Comparison of ENCODE assay signal across 20 cellular contexts in genomic region chr3:30180305-30181275, GRCh38.
A peak's percentile ranks its signal among the peaks of the same experiment; 100 is the strongest.
DNase-seq lines count a peak whose midpoint lies in the region; FAIRE-seq and TF ChIP-seq lines count a peak whose summit lies in the region.
"Had no signal": no experiment of that assay in that cellular context is flagged by ENCODE, and none has a peak within 500 bp of the region (broad histone marks: within the 10 kb centered on the region; RNA-seq: fewer than 3 reads in every experiment).

No MANE protein-coding gene starts in this region.

- H3K4me1 Mint-ChIP-seq in nephron, result peaks cover 42% of the 10 kb centered on the region
- H3K4me1 Mint-ChIP-seq: natural killer cell had no signal

- TF ChIP-seq CTCF in bronchial epithelial cell (IDR thresholded peaks at IDR 0.05; ENCODE audit: insufficient read depth, low read length, severe bottlenecking), result no peak
- TF ChIP-seq CTCF in nephron (IDR thresholded peaks at IDR 0.05; ENCODE audit: unreplicated experiment in 3 of 3), result no peak
- TF ChIP-seq CTCF in kidney (IDR thresholded peaks at IDR 0.05; ENCODE audit: borderline replicate concordance, extremely low read depth, insufficient read depth), result no peak

- no peaks in the 10 kb centered on the region for H3K27me3 ChIP-seq in bronchial epithelial cell (ENCODE audit: control insufficient read depth, insufficient read depth, low read length)

- FAIRE-seq in bronchial epithelial cell (lab: Jason Lieb, UNC) (no peak), kidney (lab: Jason Lieb, UNC) (no peak)

- H3K36me3 Mint-ChIP-seq in nephron (ENCODE audit: low read depth), result no peaks in the 10 kb centered on the region
- H3K36me3 Mint-ChIP-seq: brain, natural killer cell had no signal

- no peak overlapping the region for H3K9ac ChIP-seq in kidney (ENCODE audit: low read length in 2 of 2)

- H3K9me3 ChIP-seq in kidney (ENCODE audit: control insufficient read depth in 1 of 2, low read length in 2 of 2), result no peaks in the 10 kb centered on the region
- H3K9me3 ChIP-seq: lower lobe of right lung, thoracic aorta had no signal

- H3K9me3 Mint-ChIP-seq in nephron, result no peaks in the 10 kb centered on the region
- H3K9me3 Mint-ChIP-seq: natural killer cell had no signal

- peak overlapping the region; percentile 57 to 90 (median 66) for H3K27ac Mint-ChIP-seq in nephron
- H3K27ac Mint-ChIP-seq: natural killer cell had no signal

- H3K4me3 ChIP-seq in bronchial epithelial cell (ENCODE audit: low read depth, low read length) (no peak overlapping the region), kidney (ENCODE audit: low read length in 2 of 2) (no peak overlapping the region)
- H3K4me3 ChIP-seq: lower lobe of right lung, thoracic aorta had no signal

- peak; percentile 26 for DNase-seq in DMS 273 treated with DMSO at 0.1 percent for 48 hours (lab: John Stamatoyannopoulos, UW)
- DNase-seq in NCI-H446 treated with DMSO at 0.1 percent for 48 hours (lab: John Stamatoyannopoulos, UW), result peak; percentile 91
- DNase-seq in bronchial epithelial cell (ENCODE audit: low read depth), result peak; percentile 31
- DNase-seq in kidney, result no peak
- DNase-seq in hypothalamus (lab: John Stamatoyannopoulos, UW), result no peak
- DNase-seq in GDM1 (lab: John Stamatoyannopoulos, UW), result no peak
- DNase-seq in anterior cingulate cortex (lab: John Stamatoyannopoulos, UW), result no peak
- DNase-seq: activated CD4-positive, CD25-positive, alpha-beta regulatory T cell treated with anti-CD3 and anti-CD28 coated beads, Interleukin-2, amount 50 U/mL, for 72 hours; activated CD8-positive, alpha-beta memory T cell treated with anti-CD3 and anti-CD28 coated beads, Interleukin-2, amount 50 U/mL, for 48 hours; activated naive CD4-positive, alpha-beta T cell treated with Interleukin-2 at 50 U/mL for 16 hours; C1 segment of cervical spinal cord; lower lobe of right lung; natural killer cell; NCI-H1694 treated with DMSO at 0.1 percent for 48 hours; NCI-H526 treated with DMSO at 0.1 percent for 48 hours; stimulated activated CD4-positive, alpha-beta T cell treated with anti-CD3 and anti-CD28 coated beads, Interleukin-2, amount 100 ng/mL, for 24 hours; T-helper 2 cell had no signal

- no peaks in the 10 kb centered on the region for H3K27me3 Mint-ChIP-seq in nephron (ENCODE audit: low read depth)

- no peak overlapping the region for H3K27ac ChIP-seq in kidney (ENCODE audit: low read depth in 2 of 2, low read length in 2 of 2)
- H3K27ac ChIP-seq: lower lobe of right lung, thoracic aorta had no signal

- intact Hi-C loops in kidney (cut with DNase I), result no loop called here

- peak overlapping the region in 1 of 3 experiments; percentile 7 for H3K4me3 Mint-ChIP-seq in nephron
- H3K4me3 Mint-ChIP-seq: brain, natural killer cell had no signal

- no peaks in the 10 kb centered on the region for H3K4me1 ChIP-seq in kidney (ENCODE audit: control insufficient read depth in 1 of 2, insufficient read depth in 1 of 2, low read depth in 1 of 2, low read length in 2 of 2)
- H3K4me1 ChIP-seq: lower lobe of right lung had no signal

- H3K36me3 ChIP-seq in bronchial epithelial cell (ENCODE audit: control insufficient read depth, insufficient read depth, low read length) (no peaks in the 10 kb centered on the region), kidney (ENCODE audit: control insufficient read depth in 1 of 2, insufficient read depth in 2 of 2, low read length in 2 of 2) (no peaks in the 10 kb centered on the region)
- H3K36me3 ChIP-seq: lower lobe of right lung, thoracic aorta had no signal

Comparison
In these comparisons a context has a peak if more than half of its experiments do, and no peak if none do; other contexts are left out.
1. DNase-seq: peak in DMS 273 treated with DMSO at 0.1 percent for 48 hours (single experiment), NCI-H446 treated with DMSO at 0.1 percent for 48 hours (single experiment) and bronchial epithelial cell (single experiment); none in kidney (single experiment), hypothalamus (0 of 51), GDM1 (single experiment) and anterior cingulate cortex (0 of 58).